In the genomic region with DNA sequence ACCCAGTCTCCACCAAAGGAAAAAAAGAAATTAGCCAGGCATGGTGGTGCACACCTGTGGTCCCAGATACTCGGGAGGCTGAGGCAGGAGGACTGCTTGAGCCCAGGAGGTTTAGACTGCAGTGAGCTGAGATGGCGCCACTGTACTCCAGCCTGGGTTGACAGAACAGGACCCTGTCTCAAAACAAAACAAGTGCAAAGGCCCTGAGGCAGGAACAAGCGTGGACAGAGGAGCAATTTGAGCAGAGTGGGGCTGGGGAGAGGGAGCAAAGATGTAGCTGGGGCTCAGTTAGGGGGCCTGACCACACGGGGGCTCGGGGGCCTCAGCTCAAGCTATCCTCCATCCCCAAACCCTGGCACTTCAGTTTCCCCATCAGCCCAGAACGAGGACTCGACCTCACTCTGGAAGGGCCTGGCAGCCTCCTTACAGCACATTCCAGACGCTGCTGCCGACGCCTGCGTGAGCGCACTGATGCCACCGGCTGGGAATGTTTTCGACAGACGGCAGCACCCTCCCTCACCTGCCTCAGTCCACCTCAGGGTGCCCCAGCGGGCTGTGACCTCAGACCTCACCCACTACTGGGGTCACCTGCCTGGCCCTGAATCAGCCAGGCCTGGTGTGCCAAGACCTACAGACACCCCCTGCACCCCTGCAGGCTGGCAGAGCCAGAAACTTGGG, we compare ENCODE assay signal across 1 cellular context.
TF ChIP-seq lines count a peak whose summit lies in the region.

No MANE protein-coding gene starts in this region.

TF ChIP-seq in HepG2, 621 proteins besides CTCF, POLR2A, EP300 and RAD21:
- TF ChIP-seq, protein P1, sequence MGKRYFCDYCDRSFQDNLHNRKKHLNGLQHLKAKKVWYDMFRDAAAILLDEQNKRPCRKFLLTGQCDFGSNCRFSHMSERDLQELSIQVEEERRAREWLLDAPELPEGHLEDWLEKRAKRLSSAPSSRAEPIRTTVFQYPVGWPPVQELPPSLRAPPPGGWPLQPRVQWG (CRISPR knock-in tag; IDR thresholded peaks at IDR 0.05; ENCODE audit: borderline replicate concordance, low read depth): no peak
- no peak for TF ChIP-seq GZF1 (CRISPR knock-in tag; IDR thresholded peaks at IDR 0.05)
- TF ChIP-seq SETDB1 (CRISPR knock-in tag; IDR thresholded peaks at IDR 0.05; ENCODE audit: borderline replicate concordance): no peak
- no peak for TF ChIP-seq ZNF790 (CRISPR knock-in tag; IDR thresholded peaks at IDR 0.05; ENCODE audit: borderline replicate concordance)
- TF ChIP-seq EED (CRISPR knock-in tag; IDR thresholded peaks at IDR 0.05): no peak
- TF ChIP-seq AGO2 (optimal IDR thresholded peaks at IDR 0.05; ENCODE audit: low read depth, low read length): peak; percentile 28
- no peak for TF ChIP-seq ISL2 (CRISPR knock-in tag; IDR thresholded peaks at IDR 0.05)
- no peak for TF ChIP-seq ZNF782 (CRISPR knock-in tag; IDR thresholded peaks at IDR 0.05; ENCODE audit: borderline replicate concordance)
